ENCODE assay signal across 1 cellular context in the genomic region with DNA sequence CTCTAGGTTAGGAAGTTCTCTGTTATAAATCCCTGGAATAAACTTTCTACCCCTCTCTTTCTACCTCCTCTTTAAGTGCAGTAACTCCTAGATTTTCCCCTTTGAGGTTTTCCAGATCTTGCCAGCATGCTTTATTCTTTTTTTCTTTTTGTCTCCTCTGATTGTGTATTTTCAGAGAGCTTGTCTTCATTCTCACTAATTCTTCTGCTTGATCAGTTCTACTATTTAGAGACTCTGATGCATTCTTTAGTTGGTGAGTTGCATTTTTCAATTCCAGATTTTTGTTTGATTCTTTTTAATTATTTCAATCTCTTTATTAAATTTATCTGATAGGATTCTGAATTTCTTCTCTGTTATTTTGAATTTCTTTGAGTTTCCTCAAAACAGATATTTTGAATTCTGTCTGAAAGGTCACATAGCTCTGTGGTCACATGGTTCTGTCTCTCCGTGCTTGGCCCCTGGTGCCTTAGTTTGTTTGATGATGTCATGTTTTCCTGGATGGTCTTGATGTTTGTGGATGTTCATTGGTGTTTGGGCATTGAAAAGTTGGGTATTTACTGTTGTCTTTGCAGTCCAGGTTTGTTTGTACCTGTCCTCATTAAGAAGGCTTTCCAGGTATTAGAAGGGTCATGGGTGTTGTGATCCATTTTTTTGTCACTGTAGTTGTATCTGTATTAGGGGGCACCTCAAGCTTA.
TF ChIP-seq lines count a peak whose summit lies in the region.

No MANE protein-coding gene starts in this region.

TF ChIP-seq in H1, 55 proteins besides CTCF, POLR2A, EP300 and RAD21 (continued from another document):
- TF ChIP-seq TBP (IDR thresholded peaks at IDR 0.05; ENCODE audit: low read depth, low read length) (no peak), NRF1 (IDR thresholded peaks at IDR 0.05; ENCODE audit: low read depth, low read length) (no peak)
TF ChIP-seq in H1: peak in this region for 0.
